22 cellular contexts compared by ENCODE assay signal in the genomic region with DNA sequence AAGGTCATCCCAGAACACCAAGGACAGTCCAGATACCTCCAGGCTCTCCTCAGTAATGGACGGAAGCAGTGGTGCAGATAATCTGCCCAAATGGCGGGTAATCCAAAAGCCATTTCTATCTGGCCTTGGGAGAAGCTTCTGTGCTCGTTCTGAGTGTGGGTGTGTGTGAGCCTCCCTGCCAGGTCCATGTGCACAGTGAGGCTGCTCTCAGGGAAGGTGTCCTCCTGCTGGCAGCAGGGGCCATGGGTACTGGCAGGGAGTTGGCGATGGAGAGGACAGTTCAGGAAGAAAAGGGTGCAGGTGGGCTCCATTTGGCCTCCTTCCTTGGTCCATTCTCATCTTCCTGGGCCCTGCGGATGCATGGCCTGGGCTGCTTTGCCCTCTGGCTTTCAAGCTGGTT. TPM values are rescaled to one million over a fixed set of nuclear protein-coding genes. Genes with fewer than 3 reads are reported as not detected.
"Had no signal": no experiment of that assay in that cellular context is flagged by ENCODE, and none has a peak within 500 bp of the region (broad histone marks: within the 10 kb centered on the region; RNA-seq: fewer than 3 reads in every experiment).

No MANE protein-coding gene starts in this region.

- H3K36me3 ChIP-seq: esophagus muscularis mucosa, heart left ventricle, sigmoid colon had no signal

- H3K4me1 Mint-ChIP-seq: activated CD8-positive, alpha-beta memory T cell treated with anti-CD3 and anti-CD28 coated beads, Interleukin-2, amount 10 ng/mL, durations not matched to agents 7 days and 5 days had no signal

- H3K27me3 ChIP-seq: body of pancreas, esophagus muscularis mucosa, sigmoid colon had no signal

- H3K4me3 Mint-ChIP-seq: activated CD8-positive, alpha-beta memory T cell treated with anti-CD3 and anti-CD28 coated beads, Interleukin-2, amount 10 ng/mL, durations not matched to agents 7 days and 5 days; activated T-cell treated with anti-CD3 and anti-CD28 coated beads, Interleukin-2, amount 50 U/mL, for 24 hours; natural killer cell treated with Interleukin-12 subunit alpha and Interleukin-12 subunit beta and Interleukin-15 and Interleukin-18, amount 100 ng/mL, for 72 hours had no signal

- H3K27ac Mint-ChIP-seq: activated CD8-positive, alpha-beta memory T cell treated with anti-CD3 and anti-CD28 coated beads, Interleukin-2, amount 10 ng/mL, durations not matched to agents 7 days and 5 days; activated naive CD4-positive, alpha-beta T cell treated with anti-CD3 and anti-CD28 coated beads, Interleukin-2, amount 50 U/mL, for 72 hours; activated T-cell treated with anti-CD3 and anti-CD28 coated beads, Interleukin-2, amount 50 U/mL, for 24 hours; natural killer cell treated with Interleukin-12 subunit alpha and Interleukin-12 subunit beta and Interleukin-15 and Interleukin-18, amount 100 ng/mL, for 72 hours had no signal

- H3K27me3 Mint-ChIP-seq: natural killer cell treated with Interleukin-12 subunit alpha and Interleukin-12 subunit beta and Interleukin-15 and Interleukin-18, amount 100 ng/mL, for 72 hours had no signal

- H3K27ac ChIP-seq: body of pancreas, esophagus muscularis mucosa, heart left ventricle, psoas muscle, sigmoid colon had no signal

- H3K4me1 ChIP-seq: esophagus muscularis mucosa, heart left ventricle, psoas muscle, sigmoid colon had no signal

- H3K36me3 Mint-ChIP-seq: activated CD8-positive, alpha-beta memory T cell treated with anti-CD3 and anti-CD28 coated beads, Interleukin-2, amount 10 ng/mL, durations not matched to agents 7 days and 5 days; activated naive CD4-positive, alpha-beta T cell treated with anti-CD3 and anti-CD28 coated beads, Interleukin-2, amount 50 U/mL, for 72 hours; natural killer cell treated with Interleukin-12 subunit alpha and Interleukin-12 subunit beta and Interleukin-15 and Interleukin-18, amount 100 ng/mL, for 72 hours had no signal

- ATAC-seq: activated CD8-positive, alpha-beta memory T cell treated with anti-CD3 and anti-CD28 coated beads, Interleukin-2, amount 10 ng/mL, durations not matched to agents 7 days and 5 days; activated naive CD4-positive, alpha-beta T cell treated with anti-CD3 and anti-CD28 coated beads, Interleukin-2, amount 50 U/mL, for 72 hours; body of pancreas; heart left ventricle; left colon; natural killer cell treated with Interleukin-12 subunit alpha and Interleukin-12 subunit beta and Interleukin-15 and Interleukin-18, amount 100 ng/mL, for 72 hours; psoas muscle; stimulated activated naive CD8-positive, alpha-beta T cell treated with anti-CD3 and anti-CD28 coated beads, Interleukin-15, Interleukin-2, amounts not matched to agents 100 U/mL and 50 U/mL, for 24 hours had no signal

- H3K9me3 Mint-ChIP-seq: natural killer cell treated with Interleukin-12 subunit alpha and Interleukin-12 subunit beta and Interleukin-15 and Interleukin-18, amount 100 ng/mL, for 72 hours had no signal

- DNase-seq: activated CD4-positive, alpha-beta T cell treated with anti-CD3 and anti-CD28 coated beads for 1 hour; activated CD4-positive, alpha-beta T cell treated with anti-CD3 and anti-CD28 coated beads, Interleukin-2, amount 50 U/mL, for 48 hours; activated CD8-positive, alpha-beta memory T cell treated with anti-CD3 and anti-CD28 coated beads, Interleukin-2, amount 10 ng/mL, durations not matched to agents 7 days and 5 days; activated effector memory CD4-positive, alpha-beta T cell treated with anti-CD3 and anti-CD28 coated beads, Interleukin-2, amount 50 U/mL, for 16 hours; activated T-cell treated with anti-CD3 and anti-CD28 coated beads, Interleukin-2, amount 50 U/mL, for 24 hours; amniotic stem cell; cerebellar nuclear complex; heart left ventricle; left colon; mammary epithelial cell; occipital lobe; psoas muscle; sigmoid colon; stimulated activated CD4-positive, alpha-beta T cell treated with anti-CD3 and anti-CD28 coated beads, Interleukin-2, amount 100 ng/mL, for 48 hours; stimulated activated naive CD8-positive, alpha-beta T cell treated with anti-CD3 and anti-CD28 coated beads, Interleukin-15, Interleukin-2, amounts not matched to agents 100 U/mL and 50 U/mL, for 24 hours had no signal

- H3K4me3 ChIP-seq: body of pancreas, esophagus muscularis mucosa, heart left ventricle, psoas muscle, sigmoid colon had no signal

- H3K9me3 ChIP-seq: body of pancreas, esophagus muscularis mucosa, heart left ventricle, psoas muscle, sigmoid colon had no signal

RNA-seq across cellular contexts. Expression of a gene that starts 15.6 kb away (rescaled TPM):
- total RNA-seq: activated CD8-positive, alpha-beta memory T cell treated with anti-CD3 and anti-CD28 coated beads, Interleukin-2, amount 10 ng/mL, durations not matched to agents 7 days and 5 days; activated naive CD4-positive, alpha-beta T cell treated with anti-CD3 and anti-CD28 coated beads, Interleukin-2, amount 50 U/mL, for 72 hours; body of pancreas; dermis microvascular lymphatic vessel endothelial cell; esophagus muscularis mucosa; heart left ventricle; left colon; mammary epithelial cell; natural killer cell treated with Interleukin-12 subunit alpha and Interleukin-12 subunit beta and Interleukin-15 and Interleukin-18, amount 100 ng/mL, for 72 hours; occipital lobe; psoas muscle; sigmoid colon; temporal lobe; ureter had no signal
- polyA plus RNA-seq: heart left ventricle, mammary epithelial cell, psoas muscle, sigmoid colon had no signal
